1 cellular context compared by ENCODE assay signal in genomic region chr12:19211802-19212201, GRCh38.
TF ChIP-seq lines count a peak whose summit lies in the region.

No MANE protein-coding gene starts in this region.

TF ChIP-seq in WTC11, 78 proteins besides CTCF, POLR2A, EP300 and RAD21 (continued from another document):
- TF ChIP-seq ARID4B (CRISPR knock-in tag; IDR thresholded peaks at IDR 0.05; ENCODE audit: borderline replicate concordance) (no peak), SMAD4 (CRISPR knock-in tag; IDR thresholded peaks at IDR 0.05) (no peak), PRRX2 (CRISPR knock-in tag; IDR thresholded peaks at IDR 0.05) (no peak)
- TF ChIP-seq, protein P1, sequence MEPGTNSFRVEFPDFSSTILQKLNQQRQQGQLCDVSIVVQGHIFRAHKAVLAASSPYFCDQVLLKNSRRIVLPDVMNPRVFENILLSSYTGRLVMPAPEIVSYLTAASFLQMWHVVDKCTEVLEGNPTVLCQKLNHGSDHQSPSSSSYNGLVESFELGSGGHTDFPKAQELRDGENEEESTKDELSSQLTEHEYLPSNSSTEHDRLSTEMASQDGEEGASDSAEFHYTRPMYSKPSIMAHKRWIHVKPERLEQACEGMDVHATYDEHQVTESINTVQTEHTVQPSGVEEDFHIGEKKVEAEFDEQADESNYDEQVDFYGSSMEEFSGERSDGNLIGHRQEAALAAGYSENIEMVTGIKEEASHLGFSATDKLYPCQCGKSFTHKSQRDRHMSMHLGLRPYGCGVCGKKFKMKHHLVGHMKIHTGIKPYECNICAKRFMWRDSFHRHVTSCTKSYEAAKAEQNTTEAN (CRISPR knock-in tag; IDR thresholded peaks at IDR 0.05), result no peak
